18 cellular contexts compared by ENCODE assay signal in genomic region chr22:43837666-43838065, GRCh38. TPM values are rescaled to one million over a fixed set of nuclear protein-coding genes. Genes with fewer than 3 reads are reported as not detected.
A peak's percentile ranks its signal among the peaks of the same experiment; 100 is the strongest.
DNase-seq lines count a peak whose midpoint lies in the region; ATAC-seq and TF ChIP-seq lines count a peak whose summit lies in the region.
"Had no signal": no experiment of that assay in that cellular context is flagged by ENCODE, and none has a peak within 500 bp of the region (broad histone marks: within the 10 kb centered on the region; RNA-seq: fewer than 3 reads in every experiment).

No MANE protein-coding gene starts in this region.

- H3K79me1 ChIP-seq in neuronal stem cell (ENCODE audit: low read depth, low read length): peaks cover 3% of the 10 kb centered on the region

- H2BK5ac ChIP-seq in neuronal stem cell (ENCODE audit: low read length): peak overlapping the region; percentile 82

- H3K4me1 Mint-ChIP-seq in activated CD8-positive, alpha-beta T cell treated with anti-CD3 and anti-CD28 coated beads, Interleukin-2, amount 10 ng/mL, durations not matched to agents 7 days and 5 days (ENCODE audit: low read depth): no peaks in the 10 kb centered on the region
- H3K4me1 Mint-ChIP-seq in activated CD8-positive, alpha-beta T cell treated with anti-CD3 and anti-CD28 coated beads for 36 hours (ENCODE audit: low read depth): no peaks in the 10 kb centered on the region

- no peaks in the 10 kb centered on the region for H3K9me3 Mint-ChIP-seq in activated CD8-positive, alpha-beta T cell treated with anti-CD3 and anti-CD28 coated beads, Interleukin-2, amount 10 ng/mL, durations not matched to agents 7 days and 5 days (ENCODE audit: insufficient read depth)
- H3K9me3 Mint-ChIP-seq in activated CD8-positive, alpha-beta T cell treated with anti-CD3 and anti-CD28 coated beads for 36 hours: no peaks in the 10 kb centered on the region
- H3K9me3 Mint-ChIP-seq: CD4-positive, alpha-beta T cell had no signal

- H2AK5ac ChIP-seq in neuronal stem cell (ENCODE audit: low read depth, low read length): no peak overlapping the region

- no peak overlapping the region for H4K8ac ChIP-seq in neuronal stem cell (ENCODE audit: low read depth, low read length)

- no peak overlapping the region for H2BK120ac ChIP-seq in neuronal stem cell (ENCODE audit: low read depth, low read length)

- H2BK15ac ChIP-seq in neuronal stem cell (ENCODE audit: low read length): no peak overlapping the region

- H3K18ac ChIP-seq in neuronal stem cell (ENCODE audit: low read length): peak overlapping the region; percentile 57

- DNase-seq in activated CD8-positive, alpha-beta T cell treated with anti-CD3 and anti-CD28 coated beads, Interleukin-2, amount 10 ng/mL, durations not matched to agents 7 days and 5 days: no peak
- DNase-seq in activated CD8-positive, alpha-beta T cell treated with anti-CD3 and anti-CD28 coated beads for 36 hours: no peak
- DNase-seq in HT1080 (ENCODE audit: low read depth): peak; percentile 53
- DNase-seq in choroid plexus epithelial cell (ENCODE audit: low read depth): peak; percentile 47
- DNase-seq in neuronal stem cell (ENCODE audit: low spot score): no peak
- no peak for DNase-seq in NCI-H2196 treated with DMSO at 0.1 percent for 48 hours (lab: John Stamatoyannopoulos, UW; ENCODE audit: unreplicated experiment)
- DNase-seq in NCI-H446 treated with DMSO at 0.1 percent for 48 hours (lab: John Stamatoyannopoulos, UW): no peak
- DNase-seq: AML-193; C1 segment of cervical spinal cord; Calu3; CD4-positive, alpha-beta T cell; DMS79; EL; GM23248; IMR-90 had no signal

- H3K4me3 ChIP-seq in choroid plexus epithelial cell (ENCODE audit: low read depth, low read length) (no peak overlapping the region), neuronal stem cell (ENCODE audit: low read length in 2 of 2) (no peak overlapping the region)
- H3K4me3 ChIP-seq: GM23248 had no signal

- no peak overlapping the region for H3K4me3 Mint-ChIP-seq in activated CD8-positive, alpha-beta T cell treated with anti-CD3 and anti-CD28 coated beads, Interleukin-2, amount 10 ng/mL, durations not matched to agents 7 days and 5 days
- no peak overlapping the region for H3K4me3 Mint-ChIP-seq in activated CD8-positive, alpha-beta T cell treated with anti-CD3 and anti-CD28 coated beads for 36 hours
- H3K4me3 Mint-ChIP-seq: CD4-positive, alpha-beta T cell had no signal

- intact Hi-C loops in activated CD8-positive, alpha-beta T cell treated with anti-CD3 and anti-CD28 coated beads for 36 hours (cut with micrococcal nuclease): no loop called here

- H3K4me1 ChIP-seq in neuronal stem cell (ENCODE audit: control insufficient read depth in 2 of 2, insufficient read depth in 1 of 2, low read depth in 1 of 2, low read length in 2 of 2): peaks cover 0 to 2% of the 10 kb centered on the region in 2 donors

- CTCF ChIA-PET in activated CD8-positive, alpha-beta T cell treated with anti-CD3 and anti-CD28 coated beads, Interleukin-2, amount 10 ng/mL, durations not matched to agents 7 days and 5 days (lab: Charles Lee): no interaction called here
- CTCF ChIA-PET in activated CD8-positive, alpha-beta T cell treated with anti-CD3 and anti-CD28 coated beads for 36 hours (lab: Charles Lee): no interaction called here

- H3K23ac ChIP-seq in neuronal stem cell (ENCODE audit: low read depth, low read length, poor library complexity): peak overlapping the region; percentile 65

- H3K9me3 ChIP-seq in neuronal stem cell (replicated peaks in 1 of 2; ENCODE audit: control insufficient read depth in 2 of 2, insufficient read depth in 1 of 2, low read depth in 1 of 2, low read length in 2 of 2): peaks cover 0 to 2% of the 10 kb centered on the region in 2 donors

- no peak overlapping the region for H2BK12ac ChIP-seq in neuronal stem cell (ENCODE audit: low read length)

- no peak overlapping the region for H3K4ac ChIP-seq in neuronal stem cell (ENCODE audit: low read length)

- peaks cover 5 to 32% of the 10 kb centered on the region in 2 donors for H3K36me3 ChIP-seq in neuronal stem cell (replicated peaks in 1 of 2; ENCODE audit: control insufficient read depth in 2 of 2, insufficient read depth in 2 of 2, low read length in 2 of 2)

- no peak overlapping the region for H3K9ac ChIP-seq in neuronal stem cell (ENCODE audit: low read depth, low read length, poor library complexity)
- H3K9ac ChIP-seq: GM23248 had no signal

- H3K36me3 Mint-ChIP-seq in activated CD8-positive, alpha-beta T cell treated with anti-CD3 and anti-CD28 coated beads, Interleukin-2, amount 10 ng/mL, durations not matched to agents 7 days and 5 days (ENCODE audit: low read depth): no peaks in the 10 kb centered on the region
- H3K36me3 Mint-ChIP-seq in activated CD8-positive, alpha-beta T cell treated with anti-CD3 and anti-CD28 coated beads for 36 hours (ENCODE audit: low read depth): no peaks in the 10 kb centered on the region

- WGBS in neuronal stem cell (ENCODE audit: extremely low coverage in 2 of 2, insufficient read length in 2 of 2, insufficient replicate concordance in 1 of 2), 2 donors: no CpG with 5 or more reads among the region's 9 CpGs

- H3K27ac ChIP-seq in neuronal stem cell (replicated peaks; ENCODE audit: low read length): no peak overlapping the region
- H3K27ac ChIP-seq: 22Rv1, GM23248 had no signal

- TF ChIP-seq CTCF in activated CD8-positive, alpha-beta T cell treated with anti-CD3 and anti-CD28 coated beads for 36 hours (IDR thresholded peaks at IDR 0.05): no peak
- no peak for TF ChIP-seq CTCF in choroid plexus epithelial cell (conservative IDR thresholded peaks at IDR 0.05; ENCODE audit: low read depth, low read length)

- POLR2A ChIA-PET in activated CD8-positive, alpha-beta T cell treated with anti-CD3 and anti-CD28 coated beads, Interleukin-2, amount 10 ng/mL, durations not matched to agents 7 days and 5 days (lab: Charles Lee): no interaction called here
- POLR2A ChIA-PET in activated CD8-positive, alpha-beta T cell treated with anti-CD3 and anti-CD28 coated beads for 36 hours (lab: Charles Lee): no interaction called here

- H2AFZ ChIP-seq in neuronal stem cell (ENCODE audit: low read length): no peak overlapping the region
- H2AFZ ChIP-seq: GM23248 had no signal

- no peak overlapping the region for H4K91ac ChIP-seq in neuronal stem cell (ENCODE audit: low read depth, low read length, poor library complexity)

- no peak for ATAC-seq in activated CD8-positive, alpha-beta T cell treated with anti-CD3 and anti-CD28 coated beads, Interleukin-2, amount 10 ng/mL, durations not matched to agents 7 days and 5 days
- ATAC-seq in activated CD8-positive, alpha-beta T cell treated with anti-CD3 and anti-CD28 coated beads for 36 hours: no peak
- no peak for ATAC-seq in activated CD4-positive, CD25-positive, alpha-beta regulatory T cell treated with anti-CD3 and anti-CD28 coated beads, Interleukin-2, amount 50 U/mL, for 24 hours
- ATAC-seq: HCT116 had no signal

- H3K27ac Mint-ChIP-seq in activated CD8-positive, alpha-beta T cell treated with anti-CD3 and anti-CD28 coated beads, Interleukin-2, amount 10 ng/mL, durations not matched to agents 7 days and 5 days: peak overlapping the region; percentile 44
- H3K27ac Mint-ChIP-seq in activated CD8-positive, alpha-beta T cell treated with anti-CD3 and anti-CD28 coated beads for 36 hours: no peak overlapping the region
- H3K27ac Mint-ChIP-seq: CD4-positive, alpha-beta T cell had no signal

- H3K27me3 Mint-ChIP-seq in activated CD8-positive, alpha-beta T cell treated with anti-CD3 and anti-CD28 coated beads, Interleukin-2, amount 10 ng/mL, durations not matched to agents 7 days and 5 days (ENCODE audit: low read depth): peaks cover 6% of the 10 kb centered on the region
- H3K27me3 Mint-ChIP-seq in activated CD8-positive, alpha-beta T cell treated with anti-CD3 and anti-CD28 coated beads for 36 hours: peaks cover 3% of the 10 kb centered on the region

- H3K14ac ChIP-seq in neuronal stem cell (ENCODE audit: low read length): no peak overlapping the region

- H3K4me2 ChIP-seq in neuronal stem cell (ENCODE audit: insufficient read depth, low read length, poor library complexity, severe bottlenecking): no peak overlapping the region

- no peaks in the 10 kb centered on the region for H3K27me3 ChIP-seq in neuronal stem cell (ENCODE audit: control insufficient read depth in 3 of 3, insufficient read depth in 3 of 3, low read depth in 1 of 3, low read length in 3 of 3)

RNA-seq across cellular contexts. Expression of gene SULT4A1, which starts 24.6 kb away (rescaled TPM):
- not detected for total RNA-seq in activated CD8-positive, alpha-beta T cell treated with anti-CD3 and anti-CD28 coated beads, Interleukin-2, amount 10 ng/mL, durations not matched to agents 7 days and 5 days
- not detected for total RNA-seq in activated CD8-positive, alpha-beta T cell treated with anti-CD3 and anti-CD28 coated beads for 36 hours
- 0.26 and 0.33 TPM in 2 replicates for total RNA-seq in HT1080 (2014; rRNA removed; shearing (Covaris generic))
- 0.33 and 0.66 TPM in 2 replicates for polyA plus RNA-seq in HT1080 (2015; cell fraction: cytosol; rRNA removed)
- polyA plus RNA-seq in HT1080 (2015; cell fraction: nucleus; rRNA removed): 3.5 and 4.2 TPM in 2 replicates
- polyA plus RNA-seq in neuronal stem cell (2013, experiment 1 of 2): 7.1 TPM
- 7.0 TPM for polyA plus RNA-seq in neuronal stem cell (2013, experiment 2 of 2)
- total RNA-seq: CD4-positive, alpha-beta T cell; GM23248 had no signal
- polyA plus RNA-seq: GM23248 had no signal

RNA-seq across cellular contexts. Expression of gene EFCAB6, which starts 25.6 kb away (rescaled TPM):
- total RNA-seq in activated CD8-positive, alpha-beta T cell treated with anti-CD3 and anti-CD28 coated beads, Interleukin-2, amount 10 ng/mL, durations not matched to agents 7 days and 5 days: under 1 TPM; 0.26 to 0.39 TPM
- total RNA-seq in activated CD8-positive, alpha-beta T cell treated with anti-CD3 and anti-CD28 coated beads for 36 hours: under 1 TPM; 0.16 to 0.29 TPM
- total RNA-seq in HT1080 (2014; rRNA removed; shearing (Covaris generic)): not detected in 2 replicates
- 0.03 and 0.29 TPM in 2 replicates for polyA plus RNA-seq in HT1080 (2015; cell fraction: cytosol; rRNA removed)
- polyA plus RNA-seq in HT1080 (2015; cell fraction: nucleus; rRNA removed): 0.33 TPM in 1 of 2 replicates, not detected in the other
- 0.49 TPM for polyA plus RNA-seq in neuronal stem cell (2013, experiment 1 of 2)
- polyA plus RNA-seq in neuronal stem cell (2013, experiment 2 of 2): 0.48 TPM

RNA-seq across cellular contexts. Expression of gene PNPLA5, which starts 54.1 kb away (rescaled TPM):
- not detected for total RNA-seq in activated CD8-positive, alpha-beta T cell treated with anti-CD3 and anti-CD28 coated beads, Interleukin-2, amount 10 ng/mL, durations not matched to agents 7 days and 5 days
- not detected for total RNA-seq in activated CD8-positive, alpha-beta T cell treated with anti-CD3 and anti-CD28 coated beads for 36 hours
- not detected in 2 replicates for total RNA-seq in HT1080 (2014; rRNA removed; shearing (Covaris generic))
- polyA plus RNA-seq in HT1080 (2015; cell fraction: cytosol; rRNA removed): 0.05 TPM in 1 of 2 replicates, not detected in the other
- not detected in 2 replicates for polyA plus RNA-seq in HT1080 (2015; cell fraction: nucleus; rRNA removed)
- not detected for polyA plus RNA-seq in neuronal stem cell (2013, experiment 1 of 2)
- polyA plus RNA-seq in neuronal stem cell (2013, experiment 2 of 2): not detected
- total RNA-seq: Calu3; CD4-positive, alpha-beta T cell; GM23248 had no signal
- polyA plus RNA-seq: GM23248 had no signal

Comparison
In these comparisons a context has a peak if more than half of its experiments do, and no peak if none do; other contexts are left out.
1. DNase-seq: peak in HT1080 (single experiment) and choroid plexus epithelial cell (single experiment); none in activated CD8-positive, alpha-beta T cell treated with anti-CD3 and anti-CD28 coated beads, Interleukin-2, amount 10 ng/mL, durations not matched to agents 7 days and 5 days (single experiment), activated CD8-positive, alpha-beta T cell treated with anti-CD3 and anti-CD28 coated beads for 36 hours (single experiment), neuronal stem cell (single experiment), NCI-H2196 treated with DMSO at 0.1 percent for 48 hours (single experiment) and NCI-H446 treated with DMSO at 0.1 percent for 48 hours (single experiment).